ENCODE assay signal across 9 cellular contexts in the genomic region with DNA sequence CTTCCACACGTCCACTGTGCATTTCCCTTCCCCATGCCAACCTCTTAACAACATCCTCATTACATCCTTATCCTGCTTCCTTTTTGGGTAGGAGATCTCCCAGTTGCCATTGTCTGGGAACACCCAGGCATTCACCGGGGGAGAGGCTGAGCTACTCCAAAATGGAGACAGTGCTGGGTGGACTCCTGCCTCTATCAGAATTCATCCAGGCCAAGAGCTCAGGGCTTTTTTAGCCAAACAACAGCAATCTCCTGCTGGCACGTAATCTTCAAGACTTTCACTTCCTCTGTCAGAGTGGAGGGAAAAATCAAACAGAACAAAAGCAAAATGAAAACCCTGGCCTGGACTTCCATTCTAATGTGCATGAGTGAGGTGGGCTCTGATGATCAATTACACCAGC.
DNase-seq lines count a peak whose midpoint lies in the region; ATAC-seq, FAIRE-seq and TF ChIP-seq lines count a peak whose summit lies in the region.
"Had no signal": no experiment of that assay in that cellular context is flagged by ENCODE, and none has a peak within 500 bp of the region (broad histone marks: within the 10 kb centered on the region; RNA-seq: fewer than 3 reads in every experiment).

No MANE protein-coding gene starts in this region.

- H3K4me2 ChIP-seq in H1 (ENCODE audit: insufficient read depth in 1 of 2, low read depth in 2 of 2, low read length in 2 of 2) = no peak overlapping the region

- H3K36me3 Mint-ChIP-seq in IgD-negative memory B cell = peaks cover 2% of the 10 kb centered on the region
- no peaks in the 10 kb centered on the region for H3K36me3 Mint-ChIP-seq in progenitor cell of endocrine pancreas (ENCODE audit: insufficient read depth)
- H3K36me3 Mint-ChIP-seq: activated naive CD4-positive, alpha-beta T cell treated with anti-CD3 and anti-CD28 coated beads, Interleukin-2, amount 10 ng/mL, durations not matched to agents 7 days and 5 days had no signal

- no peak overlapping the region for H2AFZ ChIP-seq in H1 (ENCODE audit: low read length)

- no peaks in the 10 kb centered on the region for H4K20me1 ChIP-seq in H1 (replicated peaks in 1 of 2; ENCODE audit: control insufficient read depth in 1 of 2, insufficient read depth in 2 of 2, low read length in 2 of 2)

- H2BK15ac ChIP-seq in H1 (ENCODE audit: low read length) = no peak overlapping the region

- TF ChIP-seq POLR2A in H1 (IDR thresholded peaks at IDR 0.05; ENCODE audit: control extremely low read depth in 1 of 2, low read depth in 2 of 2, low read length in 2 of 2) = no peak
- TF ChIP-seq POLR2A in stomach (IDR thresholded peaks at IDR 0.05) = no peak

- H3K9ac ChIP-seq in H1 (replicated peaks in 1 of 4; ENCODE audit: extremely low read depth in 1 of 4, low read depth in 3 of 4, low read length in 3 of 4) = no peak overlapping the region

- H3K4me3 ChIP-seq in H1 (ENCODE audit: extremely low read depth in 1 of 4, insufficient read depth in 2 of 4, low read depth in 3 of 4, low read length in 4 of 4) (no peak overlapping the region), stomach (no peak overlapping the region)

- no peak overlapping the region for H3K4ac ChIP-seq in H1 (replicated peaks; ENCODE audit: insufficient read length, low read depth, low read length)

- H2BK20ac ChIP-seq in H1 (ENCODE audit: low read length) = no peak overlapping the region

- H2BK5ac ChIP-seq in H1 (ENCODE audit: low read depth, low read length) = no peak overlapping the region

- no peak overlapping the region for H3K23ac ChIP-seq in H1 (ENCODE audit: insufficient read length)

- FAIRE-seq in H1 (lab: Jason Lieb, UNC) = no peak

- intact Hi-C loops in stomach (cut with DNase I; ENCODE audit: low total_unique reads) = no loop called here

- H3K4me1 Mint-ChIP-seq in IgD-negative memory B cell = peaks cover 7 to 24% (median 11%) of the 10 kb centered on the region in 3 donors
- peaks cover 2% of the 10 kb centered on the region for H3K4me1 Mint-ChIP-seq in progenitor cell of endocrine pancreas (ENCODE audit: low read depth)

- no peaks in the 10 kb centered on the region for H3K27me3 ChIP-seq in H1 (replicated peaks in 1 of 4; ENCODE audit: control insufficient read depth in 3 of 4, extremely low read depth in 1 of 4, insufficient read depth in 3 of 4, low read length in 3 of 4)
- H3K27me3 ChIP-seq in stomach = no peaks in the 10 kb centered on the region

- no peak for TF ChIP-seq EP300 in H1 (IDR thresholded peaks at IDR 0.05; ENCODE audit: borderline replicate concordance in 1 of 2, low read depth in 2 of 2, low read length in 2 of 2)
- no peak for TF ChIP-seq EP300 in stomach (IDR thresholded peaks at IDR 0.05)

- H3K79me2 ChIP-seq in H1 (ENCODE audit: control insufficient read depth in 1 of 2, insufficient read depth in 2 of 2, low read length in 2 of 2) = 0 out of 4 replicates have a peak, but pooled peaks cover 0 to 3% of the 10 kb centered on the region in 2 experiments

- H2AK5ac ChIP-seq in H1 (ENCODE audit: low read depth, low read length) = no peak overlapping the region

- H4K5ac ChIP-seq in H1 (ENCODE audit: insufficient read length, low read depth, low read length) = no peak overlapping the region

- no peak overlapping the region for H3K14ac ChIP-seq in H1 (ENCODE audit: insufficient read length)

- no peaks in the 10 kb centered on the region for H3K23me2 ChIP-seq in H1 (ENCODE audit: low read depth, low read length)

- H2BK120ac ChIP-seq in H1 (replicated peaks; ENCODE audit: low read depth, low read length) = no peak overlapping the region

- H3K36me3 ChIP-seq in H1 (ENCODE audit: control insufficient read depth in 2 of 4, insufficient read depth in 4 of 4, low read length in 3 of 4) (no peaks in the 10 kb centered on the region), stomach (no peaks in the 10 kb centered on the region)

- H4K91ac ChIP-seq in H1 (replicated peaks; ENCODE audit: insufficient read length, low read length) = no peak overlapping the region

- H3K4me1 ChIP-seq in H1 (replicated peaks in 1 of 4; ENCODE audit: control insufficient read depth in 3 of 4, insufficient read depth in 4 of 4, low read length in 3 of 4) (peaks cover 7 to 25% (median 13%) of the 10 kb centered on the region in 4 experiments; a peak in 6 of 7 replicates), stomach (peaks cover 6 to 41% (median 23%) of the 10 kb centered on the region in 4 donors)

- H3K9me3 Mint-ChIP-seq in IgD-negative memory B cell (no peaks in the 10 kb centered on the region), progenitor cell of endocrine pancreas (ENCODE audit: low read depth) (no peaks in the 10 kb centered on the region)
- H3K9me3 Mint-ChIP-seq: activated naive CD4-positive, alpha-beta T cell treated with anti-CD3 and anti-CD28 coated beads, Interleukin-2, amount 10 ng/mL, durations not matched to agents 7 days and 5 days had no signal

- no peak overlapping the region for H3K18ac ChIP-seq in H1 (ENCODE audit: extremely low read depth, low read length)

- ATAC-seq in GM19455 (IDR thresholded peaks at IDR 0.05; ENCODE audit: unreplicated experiment) = peak; percentile 62
- no peak for ATAC-seq in GM21717 (IDR thresholded peaks at IDR 0.05; ENCODE audit: unreplicated experiment)

- no peak overlapping the region for H2BK12ac ChIP-seq in H1 (ENCODE audit: low read depth, low read length)

- H3K27ac ChIP-seq in H1 (ENCODE audit: low read depth, low read length) = peak overlapping the region; percentile 34; the same call in 1 of the 2 replicates
- H3K27ac ChIP-seq in stomach = peak overlapping the region in 3 of 5 donors; percentile 4 to 46 (median 36)

- H3K9me3 ChIP-seq in H1 (ENCODE audit: insufficient read depth in 2 of 2, low read depth in 1 of 2, low read length in 1 of 2) (no peaks in the 10 kb centered on the region), stomach (no peaks in the 10 kb centered on the region)

- H3K4me3 Mint-ChIP-seq in IgD-negative memory B cell = peak overlapping the region in 3 of 4 donors; percentile 1 to 91 (median 85)
- H3K4me3 Mint-ChIP-seq in progenitor cell of endocrine pancreas (ENCODE audit: low read depth) = no peak overlapping the region
- H3K4me3 Mint-ChIP-seq: activated naive CD4-positive, alpha-beta T cell treated with anti-CD3 and anti-CD28 coated beads, Interleukin-2, amount 10 ng/mL, durations not matched to agents 7 days and 5 days had no signal

- no peaks in the 10 kb centered on the region; the same call in 1 of the 2 replicates for H3K79me1 ChIP-seq in H1 (ENCODE audit: low read depth, low read length)

- POLR2A ChIA-PET in H1 (lab: Charles Lee; ENCODE audit: partially characterized antibody) = interaction anchor here (0.6 to 1.1 kb wide), 2 partner anchors 43 to 354 kb away, joined by 3 to 4 read pairs; no protein-coding TSS in a partner anchor

- DNase-seq in H1 (ENCODE audit: low read depth in 1 of 2, low spot score in 2 of 2) (no peak), stomach (no peak), progenitor cell of endocrine pancreas (ENCODE audit: low spot score, unreplicated experiment) (no peak), NCI-H510A treated with DMSO at 0.1 percent for 48 hours (lab: John Stamatoyannopoulos, UW) (no peak)
- DNase-seq: activated naive CD4-positive, alpha-beta T cell treated with anti-CD3 and anti-CD28 coated beads, Interleukin-2, amount 10 ng/mL, durations not matched to agents 7 days and 5 days; NCI-H526 treated with DMSO at 0.1 percent for 48 hours had no signal

- WGBS in H1 (ENCODE audit: extremely low coverage in 1 of 2, insufficient coverage in 1 of 2, insufficient read length in 1 of 2, insufficient replicate concordance in 2 of 2, low coverage in 1 of 2, low lambda C conversion rate in 2 of 2, missing lambda C conversion rate in 1 of 2), 2 experiments = 84% methylated on average over 3 of the region's 3 CpGs; no CpG with 5 or more reads in 1 of the 2 experiments
- 1 to 21% (median 9%) methylated on average over 3 of the region's 3 CpGs for WGBS in stomach, 5 donors

- CTCF ChIA-PET in H1 (lab: Charles Lee; ENCODE audit: partially characterized antibody) = interaction anchor here (0.6 to 2.6 kb wide), 18 partner anchors 9 to 355 kb away, joined by 3 to 10 read pairs (median 3); no protein-coding TSS in a partner anchor

- no peak overlapping the region for H3K56ac ChIP-seq in H1 (replicated peaks; ENCODE audit: insufficient read length, low read depth, low read length)

- TF ChIP-seq CTCF in H1 (IDR thresholded peaks at IDR 0.05; ENCODE audit: control extremely low read depth in 1 of 3, insufficient read depth in 1 of 3, low read depth in 1 of 3, low read length in 3 of 3) (no peak), stomach (IDR thresholded peaks at IDR 0.05) (no peak), progenitor cell of endocrine pancreas (IDR thresholded peaks at IDR 0.05; ENCODE audit: unreplicated experiment) (no peak)

- TF ChIP-seq RAD21 in H1 (IDR thresholded peaks at IDR 0.05 in 1 of 2, conservative IDR thresholded peaks at IDR 0.05 in 1 of 2; ENCODE audit: low read depth in 2 of 2, low read length in 2 of 2) = no peak

- peak overlapping the region in 1 of 3 donors; percentile 82 for H3K27ac Mint-ChIP-seq in IgD-negative memory B cell
- H3K27ac Mint-ChIP-seq in progenitor cell of endocrine pancreas = no peak overlapping the region
- H3K27ac Mint-ChIP-seq: activated naive CD4-positive, alpha-beta T cell treated with anti-CD3 and anti-CD28 coated beads, Interleukin-2, amount 10 ng/mL, durations not matched to agents 7 days and 5 days had no signal

- peaks cover 14% of the 10 kb centered on the region for H3K27me3 Mint-ChIP-seq in IgD-negative memory B cell
- H3K27me3 Mint-ChIP-seq in progenitor cell of endocrine pancreas = no peaks in the 10 kb centered on the region

- H4K8ac ChIP-seq in H1 (ENCODE audit: extremely low read depth, insufficient read depth, low read length) = no peak overlapping the region

TF ChIP-seq in H1, 55 proteins besides CTCF, POLR2A, EP300 and RAD21:
- TF ChIP-seq KDM1A (IDR thresholded peaks at IDR 0.05; ENCODE audit: borderline replicate concordance, low read length) = no peak
- TF ChIP-seq SP1 (IDR thresholded peaks at IDR 0.05; ENCODE audit: low read depth, low read length) = 0 out of 2 replicates have a peak, but pooled peaks have one; percentile 11
TF ChIP-seq in H1: peak in this region for 1.
